In genomic region chr10:30183076-30183402, GRCh38 we compare ENCODE assay signal across 1 cellular context.
TF ChIP-seq lines count a peak whose summit lies in the region.

No MANE protein-coding gene starts in this region.

TF ChIP-seq in HCT116, 20 proteins besides CTCF, POLR2A, EP300 and RAD21 (continued from another document):
- no peak for TF ChIP-seq ELF1 (IDR thresholded peaks at IDR 0.05; ENCODE audit: borderline replicate concordance, low read depth)
- no peak for TF ChIP-seq ZBTB33 (IDR thresholded peaks at IDR 0.05; ENCODE audit: extremely low read depth, insufficient replicate concordance, low read length)
- no peak for TF ChIP-seq REST (IDR thresholded peaks at IDR 0.05; ENCODE audit: low read depth)
- no peak for TF ChIP-seq FOSL1 (IDR thresholded peaks at IDR 0.05; ENCODE audit: low read depth)
- TF ChIP-seq TCF7L2 (IDR thresholded peaks at IDR 0.05; ENCODE audit: borderline replicate concordance, extremely low read depth, insufficient read depth, insufficient read length), result no peak
- TF ChIP-seq ATF3 (IDR thresholded peaks at IDR 0.05), result no peak
- TF ChIP-seq YY1 (IDR thresholded peaks at IDR 0.05; ENCODE audit: extremely low read depth, insufficient replicate concordance, low read depth, low read length), result no peak
- no peak for TF ChIP-seq POLR2AphosphoS5 (IDR thresholded peaks at IDR 0.05; ENCODE audit: low read depth, low read length)
TF ChIP-seq in HCT116: peak in this region for 0.
